Comparison of ENCODE assay signal across 8 cellular contexts in the genomic region with DNA sequence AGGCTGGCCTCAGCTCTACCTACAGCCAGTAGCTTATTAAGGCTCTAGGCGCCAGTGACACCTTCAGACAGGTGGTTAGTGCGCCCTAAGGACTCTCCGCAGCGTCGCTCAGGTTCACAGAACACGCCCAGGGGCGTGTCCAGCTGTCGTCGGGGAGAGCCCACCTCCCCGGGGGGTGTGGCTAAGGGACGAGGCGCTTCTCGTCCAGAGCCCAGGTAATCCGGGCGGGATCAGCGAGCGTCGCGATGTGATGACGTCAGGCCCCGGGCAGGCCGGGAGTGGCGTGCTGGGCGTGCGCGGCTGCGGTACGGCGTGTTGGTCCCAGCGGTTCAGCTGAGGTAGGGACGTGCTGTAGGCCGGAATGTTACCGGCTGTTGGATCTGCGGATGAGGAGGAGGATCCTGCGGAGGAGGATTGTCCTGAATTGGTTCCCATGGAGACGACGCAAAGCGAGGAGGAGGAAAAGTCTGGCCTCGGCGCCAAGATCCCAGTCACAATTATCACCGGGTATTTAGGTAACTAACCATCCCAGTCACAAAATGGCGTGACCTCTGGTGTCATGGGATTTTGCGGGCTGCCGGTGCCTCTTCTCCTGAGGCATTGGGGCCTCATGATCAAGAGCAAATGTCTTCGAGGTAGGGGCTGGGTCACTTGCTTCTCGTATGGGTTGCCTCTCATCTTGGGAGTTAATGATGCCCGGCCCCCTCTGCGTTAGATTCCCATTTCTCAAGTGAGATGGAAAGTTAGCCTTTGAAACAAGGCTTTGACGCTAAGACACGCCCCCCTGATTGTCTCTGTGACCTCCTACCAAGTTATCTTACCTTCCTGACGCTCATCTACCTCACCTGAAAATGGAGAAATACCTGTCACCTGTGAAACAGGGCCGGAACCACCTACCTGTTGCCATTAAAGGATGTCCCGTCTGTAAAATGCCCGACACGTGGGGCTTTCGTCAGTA. TPM values are rescaled to one million over a fixed set of nuclear protein-coding genes. Genes with fewer than 3 reads are reported as not detected.
DNase-seq lines count a peak whose midpoint lies in the region; ATAC-seq, FAIRE-seq and TF ChIP-seq lines count a peak whose summit lies in the region.
"Not testable (repeated sequence)": the region's sequence is repeated elsewhere in the genome, so short reads cannot be mapped to it uniquely, and the experiment has no call there.

A gene (plus strand): TSS at position 184 of the 958 bp plus-strand sequence. CDS start 178 bp downstream, at position 362.

- H4K20me1 ChIP-seq in Karpas-422 (ENCODE audit: insufficient read depth, low read depth, low read length); HepG2 (ENCODE audit: insufficient read depth, low read length): not testable (repeated sequence)

- H3K4me2 ChIP-seq in Karpas-422 (ENCODE audit: low read depth, low read length, poor library complexity, severe bottlenecking), result peak within 1 kb of the TSS; percentile 68
- peak within 1 kb of the TSS; percentile 72 for H3K4me2 ChIP-seq in HepG2 (ENCODE audit: low read depth, low read length)

- FAIRE-seq in HepG2 (lab: Jason Lieb, UNC), result not testable (repeated sequence)

- intact Hi-C loops in HepG2 (cut with micrococcal nuclease; ENCODE audit: unreplicated experiment), result not testable (repeated sequence)

- ATAC-seq in HepG2, result not testable (repeated sequence)

- not testable (repeated sequence) for H3K79me2 ChIP-seq in Karpas-422 (ENCODE audit: low read length); HepG2 (ENCODE audit: insufficient read depth, low read length)

- in situ Hi-C loops in HepG2 (cut with HindIII; ENCODE audit: extremely low pct_ligation_motif_present, low pct_unique_long_range_greater_than_20kb), result not testable (repeated sequence)

- peak within 1 kb of the TSS; percentile 81 to 98 (median 94) for H3K27ac Mint-ChIP-seq in CD8-positive, alpha-beta memory T cell
- peak within 1 kb of the TSS; percentile 92 for H3K27ac Mint-ChIP-seq in activated naive CD8-positive, alpha-beta T cell

- TSS peak; percentile 89 for BruUV-seq in HepG2 (replicated peaks; lab: Mats Ljungman, UMichigan)

- H3K27me3 ChIP-seq in CD8-positive, alpha-beta memory T cell (ENCODE audit: insufficient read depth, low read length, poor library complexity, severe bottlenecking); Karpas-422 (ENCODE audit: low read length); HepG2 (ENCODE audit: control insufficient read depth in 1 of 2, insufficient read depth in 2 of 2, low read length in 2 of 2): not testable (repeated sequence)

- not testable (repeated sequence) for H3K27me3 Mint-ChIP-seq in CD8-positive, alpha-beta memory T cell; activated naive CD8-positive, alpha-beta T cell

- H3K36me3 ChIP-seq in CD8-positive, alpha-beta memory T cell (ENCODE audit: insufficient read depth, low read length); Karpas-422 (ENCODE audit: insufficient read depth, low read length); HepG2 (replicated peaks in 1 of 2; ENCODE audit: control insufficient read depth in 1 of 2, insufficient read depth in 2 of 2, low read length in 2 of 2): not testable (repeated sequence)

- H3K4me3 ChIP-seq in CD8-positive, alpha-beta memory T cell (ENCODE audit: low read length), result peak within 1 kb of the TSS; percentile 55
- H3K4me3 ChIP-seq in Karpas-422 (ENCODE audit: low read length) (peak within 1 kb of the TSS; percentile 72), HepG2 (replicated peaks in 1 of 3; ENCODE audit: insufficient read depth in 1 of 3, low read depth in 2 of 3, low read length in 3 of 3) (peak within 1 kb of the TSS; percentile 66 to 75 (median 68))

- H3K9me3 Mint-ChIP-seq in CD8-positive, alpha-beta memory T cell; activated naive CD8-positive, alpha-beta T cell (ENCODE audit: low read depth): not testable (repeated sequence)

- not testable (repeated sequence) for H3K9me3 ChIP-seq in CD8-positive, alpha-beta memory T cell (ENCODE audit: low read length); Karpas-422 (ENCODE audit: low read length); HepG2 (ENCODE audit: low read length)

- peak; percentile 66 to 91 (median 85) for DNase-seq in CD8-positive, alpha-beta memory T cell
- DNase-seq in Karpas-422 (peak; percentile 41), renal cortical epithelial cell (ENCODE audit: low read depth) (peak; percentile 0)
- DNase-seq in activated CD4-positive, CD25-positive, alpha-beta regulatory T cell treated with anti-CD3 and anti-CD28 coated beads, Interleukin-2, amount 50 U/mL, for 16 hours (ENCODE audit: low read depth, low spot score), result peak; percentile 57
- DNase-seq in erythroblast (lab: John Stamatoyannopoulos, UW); HepG2 (ENCODE audit: low spot score): not testable (repeated sequence)
- peak; percentile 43 to 67 for DNase-seq in stimulated activated CD8-positive, alpha-beta memory T cell treated with anti-CD3 and anti-CD28 coated beads, Interleukin-7, amount 100 ng/mL, for 48 hours (ENCODE audit: extremely low read depth in 1 of 2, low read depth in 1 of 2)

- TF ChIP-seq RAD21 in HepG2 (CRISPR knock-in tag; IDR thresholded peaks at IDR 0.05), result not testable (repeated sequence)

- TF ChIP-seq POLR2A in erythroblast (IDR thresholded peaks at IDR 0.05; ENCODE audit: low read length), result peak; percentile 40
- TF ChIP-seq POLR2A in HepG2 (IDR thresholded peaks at IDR 0.05; ENCODE audit: insufficient read depth in 1 of 2, low read depth in 2 of 2, low read length in 2 of 2), result not testable (repeated sequence)

- H3K36me3 Mint-ChIP-seq in CD8-positive, alpha-beta memory T cell; activated naive CD8-positive, alpha-beta T cell: not testable (repeated sequence)

- H2AFZ ChIP-seq in Karpas-422 (ENCODE audit: low read length); HepG2 (ENCODE audit: low read length): not testable (repeated sequence)

- peak within 1 kb of the TSS; percentile 76 to 91 (median 88) for H3K4me3 Mint-ChIP-seq in CD8-positive, alpha-beta memory T cell
- peak within 1 kb of the TSS; percentile 95 for H3K4me3 Mint-ChIP-seq in activated naive CD8-positive, alpha-beta T cell

- CTCF ChIA-PET in CD8-positive, alpha-beta memory T cell (lab: Charles Lee); HepG2 (lab: Yijun Ruan, JAX; ENCODE audit: low intra/inter-chr PET ratio, low total read pairs): not testable (repeated sequence)

- 2% methylated on average over 23 of the region's 56 CpGs for WGBS in HepG2 (ENCODE audit: low lambda C conversion rate)

- not testable (repeated sequence) for H3K4me1 ChIP-seq in CD8-positive, alpha-beta memory T cell (ENCODE audit: insufficient read depth, low read length); Karpas-422 (ENCODE audit: low read length); HepG2 (ENCODE audit: insufficient read depth, low read length)

- not testable (repeated sequence) for H3K9me2 ChIP-seq in Karpas-422 (replicated peaks; ENCODE audit: insufficient read depth, low read length)

- H3K9ac ChIP-seq in Karpas-422 (ENCODE audit: low read length) (peak within 1 kb of the TSS; percentile 67), HepG2 (ENCODE audit: insufficient read depth, low read depth, low read length) (peak within 1 kb of the TSS; percentile 73)

- POLR2A ChIA-PET in CD8-positive, alpha-beta memory T cell (lab: Charles Lee); HepG2 (lab: Yijun Ruan, JAX): not testable (repeated sequence)

- not testable (repeated sequence) for TF ChIP-seq EP300 in HepG2 (IDR thresholded peaks at IDR 0.05; ENCODE audit: low read depth in 2 of 2, low read length in 2 of 2); HepG2 (CRISPR knock-in tag; IDR thresholded peaks at IDR 0.05; ENCODE audit: borderline replicate concordance)

- H3K27ac ChIP-seq in CD8-positive, alpha-beta memory T cell (ENCODE audit: low read depth, low read length), result peak within 1 kb of the TSS; percentile 61
- not testable (repeated sequence) for H3K27ac ChIP-seq in Karpas-422 (ENCODE audit: low read length)
- peak within 1 kb of the TSS; percentile 58 for H3K27ac ChIP-seq in HepG2 (ENCODE audit: extremely low read length, insufficient read depth, low read length)

- TF ChIP-seq CTCF in HepG2 (CRISPR knock-in tag; IDR thresholded peaks at IDR 0.05), result not testable (repeated sequence)

- H3K4me1 Mint-ChIP-seq in CD8-positive, alpha-beta memory T cell; activated naive CD8-positive, alpha-beta T cell (ENCODE audit: low read depth): not testable (repeated sequence)

RNA-seq across cellular contexts. Expression of the gene that starts here (rescaled TPM):
- total RNA-seq in CD8-positive, alpha-beta memory T cell, result 10 to 100 TPM; 34.6 to 40.5 TPM
- polyA plus RNA-seq in CD8-positive, alpha-beta memory T cell, result 28.8 TPM
- 41.8 and 58.4 TPM in 2 replicates for total RNA-seq in Karpas-422 (2014; rRNA removed; shearing (Covaris generic); ENCODE audit: low replicate concordance)
- total RNA-seq in HepG2 (2016; rRNA removed; fragmentation: Illumina TruSeq; extraction: Trizol), result 72.2 and 85.2 TPM in 2 replicates
- 23.4 and 25.3 TPM in 2 replicates for total RNA-seq in HepG2 (2016; cell fraction: cytosol; rRNA removed; fragmentation: Illumina TruSeq; extraction: Trizol; ENCODE audit: low read depth)
- total RNA-seq in HepG2 (2016; cell fraction: insoluble cytoplasmic fraction; rRNA removed; fragmentation: Illumina TruSeq; extraction: Trizol), result 80.1 and 84.6 TPM in 2 replicates
- total RNA-seq in HepG2 (2016; cell fraction: membrane; rRNA removed; fragmentation: Illumina TruSeq; extraction: Trizol), result 57.3 and 69.8 TPM in 2 replicates
- total RNA-seq in HepG2 (2016; cell fraction: nucleus; rRNA removed; fragmentation: Illumina TruSeq; extraction: Trizol), result 80.9 and 84.2 TPM in 2 replicates
- 26.6 and 33.8 TPM in 2 replicates for polyA plus RNA-seq in HepG2 (2011; rRNA removed)
- 14.0 and 17.9 TPM in 2 replicates for polyA plus RNA-seq in HepG2 (2011; cell fraction: cytosol; rRNA removed)
- 33.2 and 39.9 TPM in 2 replicates for polyA plus RNA-seq in HepG2 (2011; cell fraction: nucleus; rRNA removed)
- polyA plus RNA-seq in HepG2 (2012), result 31.0 and 48.6 TPM in 2 replicates
- polyA plus RNA-seq in HepG2 (2016; cell fraction: cytosol; fragmentation: Illumina TruSeq; extraction: Trizol; ENCODE audit: low read depth), result 29.1 and 31.7 TPM in 2 replicates
- 77.9 and 85.9 TPM in 2 replicates for polyA plus RNA-seq in HepG2 (2016; cell fraction: insoluble cytoplasmic fraction; fragmentation: Illumina TruSeq; extraction: Trizol; ENCODE audit: low read depth)
- polyA plus RNA-seq in HepG2 (2016; cell fraction: membrane; fragmentation: Illumina TruSeq; extraction: Trizol; ENCODE audit: low read depth), result 52.8 and 61.9 TPM in 2 replicates
- 105 and 106 TPM in 2 replicates for polyA plus RNA-seq in HepG2 (2016; cell fraction: nucleus; fragmentation: Illumina TruSeq; extraction: Trizol; ENCODE audit: insufficient read depth, low read depth)
- 9.0 and 10.0 TPM in 2 replicates for polyA minus RNA-seq in HepG2 (2011; rRNA and poly(A)+ RNA removed; ENCODE audit: low replicate concordance)
- 11.5 and 13.3 TPM in 2 replicates for polyA minus RNA-seq in HepG2 (2011; cell fraction: cytosol; rRNA and poly(A)+ RNA removed)
- 112 and 161 TPM in 2 replicates for polyA minus RNA-seq in HepG2 (2011; cell fraction: nucleus; rRNA and poly(A)+ RNA removed)
- 25.7 and 45.8 TPM in 2 replicates for total RNA-seq in renal cortical epithelial cell
